In the genomic region with DNA sequence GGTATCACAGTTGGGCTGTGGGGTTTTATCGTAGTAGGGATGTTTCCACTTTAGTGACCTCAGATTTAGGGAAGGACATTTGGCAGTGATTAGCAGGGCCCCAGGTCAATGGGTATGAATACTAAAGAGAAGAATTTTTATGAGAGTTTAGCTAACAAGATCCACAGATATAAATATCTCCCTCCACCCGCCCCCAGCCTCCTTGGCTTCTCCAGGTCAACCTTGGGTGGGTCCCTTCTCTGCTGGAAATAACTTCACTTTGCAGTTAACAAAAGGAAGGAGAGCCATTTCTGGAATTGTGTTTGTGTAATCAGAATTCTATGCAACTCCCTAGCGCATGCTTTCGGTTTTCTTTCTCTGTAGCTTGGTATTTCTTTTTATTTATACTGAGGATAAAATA, we compare ENCODE assay signal across 12 cellular contexts. TPM values are rescaled to one million over a fixed set of nuclear protein-coding genes. Genes with fewer than 3 reads are reported as not detected.
DNase-seq lines count a peak whose midpoint lies in the region; ATAC-seq lines count a peak whose summit lies in the region.
"Had no signal": no experiment of that assay in that cellular context is flagged by ENCODE, and none has a peak within 500 bp of the region (broad histone marks: within the 10 kb centered on the region; RNA-seq: fewer than 3 reads in every experiment).

No MANE protein-coding gene starts in this region.

- peaks cover 31% of the 10 kb centered on the region for H3K36me3 Mint-ChIP-seq in activated T-cell treated with anti-CD3 and anti-CD28 coated beads, Interleukin-2, amount 50 U/mL, for 4 hours (ENCODE audit: insufficient read depth)

- H3K9ac ChIP-seq in iPS-20b (ENCODE audit: low read depth, low read length) (no peak overlapping the region), stomach smooth muscle (ENCODE audit: low read length in 2 of 2) (no peak overlapping the region)

- H3K9me3 ChIP-seq in SJCRH30 (replicated peaks) (no peaks in the 10 kb centered on the region), iPS-20b (ENCODE audit: insufficient read depth, low read depth, low read length) (no peaks in the 10 kb centered on the region), stomach smooth muscle (ENCODE audit: control insufficient read depth in 2 of 2, low read length in 2 of 2) (peaks cover 2 to 4% of the 10 kb centered on the region in 2 donors)

- H3K4me3 ChIP-seq in SJCRH30 (no peak overlapping the region), iPS-20b (ENCODE audit: low read length) (0 out of 2 replicates have a peak overlapping the region, but pooled peaks have one; percentile 9), stomach smooth muscle (ENCODE audit: low read length in 2 of 2) (peak overlapping the region in 1 of 2 donors; percentile 81)

- no peaks in the 10 kb centered on the region for H3K9me3 Mint-ChIP-seq in activated T-cell treated with anti-CD3 and anti-CD28 coated beads, Interleukin-2, amount 50 U/mL, for 4 hours

- H3K4me1 Mint-ChIP-seq in activated T-cell treated with anti-CD3 and anti-CD28 coated beads, Interleukin-2, amount 50 U/mL, for 4 hours (ENCODE audit: low read depth): peaks cover 95% of the 10 kb centered on the region

- no peaks in the 10 kb centered on the region for H3K36me3 ChIP-seq in SJCRH30
- no peaks in the 10 kb centered on the region for H3K36me3 ChIP-seq in iPS-20b (ENCODE audit: insufficient read depth, low read depth, low read length)
- no peaks in the 10 kb centered on the region for H3K36me3 ChIP-seq in stomach smooth muscle (ENCODE audit: control insufficient read depth in 2 of 2, insufficient read depth in 2 of 2, low read length in 2 of 2)

- no peak for DNase-seq in activated T-cell treated with anti-CD3 and anti-CD28 coated beads, Interleukin-2, amount 50 U/mL, for 4 hours
- no peak for DNase-seq in activated T-cell treated with anti-CD3 and anti-CD28 coated beads for 4 hours
- no peak for DNase-seq in SJCRH30
- no peak for DNase-seq in NCI-H526 treated with DMSO at 0.1 percent for 48 hours (lab: John Stamatoyannopoulos, UW)
- DNase-seq: activated CD4-positive, CD25-positive, alpha-beta regulatory T cell treated with anti-CD3 and anti-CD28 coated beads, Interleukin-2, amount 50 U/mL, for 72 hours; dermis blood vessel endothelial cell; H7; islet precursor cell had no signal

- H3K4me1 ChIP-seq in SJCRH30: peaks cover 19% of the 10 kb centered on the region
- peaks cover 8% of the 10 kb centered on the region; the same call in 1 of the 2 replicates for H3K4me1 ChIP-seq in iPS-20b (ENCODE audit: insufficient read depth, low read length)
- peaks cover 28% of the 10 kb centered on the region for H3K4me1 ChIP-seq in stomach smooth muscle (ENCODE audit: control insufficient read depth, insufficient read depth, low read length)

- peak in 1 of 2 donors; percentile 8 for ATAC-seq in activated T-cell treated with anti-CD3 and anti-CD28 coated beads, Interleukin-2, amount 50 U/mL, for 4 hours
- ATAC-seq in GM21515 (IDR thresholded peaks at IDR 0.05; ENCODE audit: unreplicated experiment) (no peak), GM21526 (IDR thresholded peaks at IDR 0.05; ENCODE audit: low FRiP score, unreplicated experiment) (no peak)

- H3K27ac ChIP-seq in SJCRH30 (peak overlapping the region; percentile 66), iPS-20b (ENCODE audit: low read length) (no peak overlapping the region), stomach smooth muscle (ENCODE audit: low read length) (peak overlapping the region; percentile 41)

- no peaks in the 10 kb centered on the region for H3K27me3 Mint-ChIP-seq in activated T-cell treated with anti-CD3 and anti-CD28 coated beads, Interleukin-2, amount 50 U/mL, for 4 hours (ENCODE audit: low read depth)

- H3K27me3 ChIP-seq in SJCRH30 (no peaks in the 10 kb centered on the region), iPS-20b (ENCODE audit: insufficient read depth, low read length) (peaks cover 57% of the 10 kb centered on the region), stomach smooth muscle (ENCODE audit: control insufficient read depth in 1 of 2, insufficient read depth in 2 of 2, low read length in 2 of 2) (no peaks in the 10 kb centered on the region)

- peak overlapping the region; percentile 85 for H3K4me3 Mint-ChIP-seq in activated T-cell treated with anti-CD3 and anti-CD28 coated beads, Interleukin-2, amount 50 U/mL, for 4 hours

RNA-seq across cellular contexts. Expression of a gene that starts 27.2 kb away (rescaled TPM):
- total RNA-seq in activated T-cell treated with anti-CD3 and anti-CD28 coated beads, Interleukin-2, amount 50 U/mL, for 4 hours: 10 to 100 TPM; 14.7 to 17.4 (median 16.8) TPM
- 3.0 and 3.9 TPM in 2 replicates for total RNA-seq in SJCRH30 (2014; rRNA removed; shearing (Covaris generic))
